In the genomic region with DNA sequence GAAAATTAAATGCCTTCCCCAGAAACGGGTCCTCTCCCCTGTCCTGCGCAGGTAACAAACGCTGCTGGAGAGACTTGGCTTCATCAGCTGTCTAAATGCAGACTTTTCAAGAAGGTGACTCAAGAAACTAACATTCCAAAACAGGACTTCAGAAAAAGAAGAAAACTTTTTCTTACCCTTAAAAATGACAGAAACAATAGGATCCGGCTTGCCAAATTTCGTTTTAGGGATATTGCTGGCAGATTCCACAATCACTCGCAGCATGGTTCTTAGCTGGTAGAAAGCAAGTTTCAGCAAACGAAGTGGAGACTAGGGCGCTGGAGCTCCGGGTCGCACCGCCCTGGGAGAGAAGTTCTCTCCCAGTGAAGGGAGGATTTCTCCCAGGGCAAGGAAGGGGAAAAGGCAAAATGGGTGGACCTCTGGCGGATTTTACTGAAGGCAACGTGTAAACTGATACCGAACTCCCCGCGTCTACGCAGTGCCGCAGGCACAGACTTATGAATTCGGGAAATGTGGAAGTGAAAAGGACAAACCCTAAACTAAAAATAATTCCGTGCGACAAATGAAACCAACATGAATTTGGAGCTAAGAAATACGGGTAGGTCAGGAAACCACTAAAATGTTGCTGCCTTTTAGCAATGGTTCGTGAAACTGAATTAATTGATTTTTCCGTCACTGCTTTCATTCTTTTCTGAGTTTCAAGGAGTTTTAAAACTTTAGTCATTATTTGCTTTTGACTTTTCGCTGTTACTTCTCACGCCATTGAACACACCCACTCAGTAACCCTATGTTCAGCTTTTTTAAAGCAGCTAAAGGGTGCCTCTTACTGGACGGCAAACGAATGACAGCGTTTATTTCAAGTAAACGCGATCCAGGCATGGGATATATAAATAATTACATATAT, we compare ENCODE assay signal across 8 cellular contexts. TPM values are rescaled to one million over a fixed set of nuclear protein-coding genes. Genes with fewer than 3 reads are reported as not detected.
DNase-seq lines count a peak whose midpoint lies in the region; ATAC-seq and TF ChIP-seq lines count a peak whose summit lies in the region.

A gene with protein sequence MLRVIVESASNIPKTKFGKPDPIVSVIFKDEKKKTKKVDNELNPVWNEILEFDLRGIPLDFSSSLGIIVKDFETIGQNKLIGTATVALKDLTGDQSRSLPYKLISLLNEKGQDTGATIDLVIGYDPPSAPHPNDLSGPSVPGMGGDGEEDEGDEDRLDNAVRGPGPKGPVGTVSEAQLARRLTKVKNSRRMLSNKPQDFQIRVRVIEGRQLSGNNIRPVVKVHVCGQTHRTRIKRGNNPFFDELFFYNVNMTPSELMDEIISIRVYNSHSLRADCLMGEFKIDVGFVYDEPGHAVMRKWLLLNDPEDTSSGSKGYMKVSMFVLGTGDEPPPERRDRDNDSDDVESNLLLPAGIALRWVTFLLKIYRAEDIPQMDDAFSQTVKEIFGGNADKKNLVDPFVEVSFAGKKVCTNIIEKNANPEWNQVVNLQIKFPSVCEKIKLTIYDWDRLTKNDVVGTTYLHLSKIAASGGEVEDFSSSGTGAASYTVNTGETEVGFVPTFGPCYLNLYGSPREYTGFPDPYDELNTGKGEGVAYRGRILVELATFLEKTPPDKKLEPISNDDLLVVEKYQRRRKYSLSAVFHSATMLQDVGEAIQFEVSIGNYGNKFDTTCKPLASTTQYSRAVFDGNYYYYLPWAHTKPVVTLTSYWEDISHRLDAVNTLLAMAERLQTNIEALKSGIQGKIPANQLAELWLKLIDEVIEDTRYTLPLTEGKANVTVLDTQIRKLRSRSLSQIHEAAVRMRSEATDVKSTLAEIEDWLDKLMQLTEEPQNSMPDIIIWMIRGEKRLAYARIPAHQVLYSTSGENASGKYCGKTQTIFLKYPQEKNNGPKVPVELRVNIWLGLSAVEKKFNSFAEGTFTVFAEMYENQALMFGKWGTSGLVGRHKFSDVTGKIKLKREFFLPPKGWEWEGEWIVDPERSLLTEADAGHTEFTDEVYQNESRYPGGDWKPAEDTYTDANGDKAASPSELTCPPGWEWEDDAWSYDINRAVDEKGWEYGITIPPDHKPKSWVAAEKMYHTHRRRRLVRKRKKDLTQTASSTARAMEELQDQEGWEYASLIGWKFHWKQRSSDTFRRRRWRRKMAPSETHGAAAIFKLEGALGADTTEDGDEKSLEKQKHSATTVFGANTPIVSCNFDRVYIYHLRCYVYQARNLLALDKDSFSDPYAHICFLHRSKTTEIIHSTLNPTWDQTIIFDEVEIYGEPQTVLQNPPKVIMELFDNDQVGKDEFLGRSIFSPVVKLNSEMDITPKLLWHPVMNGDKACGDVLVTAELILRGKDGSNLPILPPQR (N-terminal part only) (minus strand): TSS at position 404 of the 904 bp plus-strand sequence. CDS start 140 bp downstream, at position 264.

- H3K4me1 Mint-ChIP-seq in IgD-negative memory B cell, result peaks cover 4 to 15% (median 13%) of the 10 kb centered on the region in 3 donors

- H3K4me1 ChIP-seq in RWPE2 (ENCODE audit: insufficient read depth, poor library complexity, severe bottlenecking) (peaks cover 10% of the 10 kb centered on the region), adipocyte (ENCODE audit: control insufficient read depth, insufficient read depth, low read length) (peaks cover 9% of the 10 kb centered on the region)

- intact Hi-C loops in head of caudate nucleus (cut with DNase I), result loop anchor here (2.0 kb wide), 1 partner anchor 105 kb away; no protein-coding TSS in a partner anchor

- no peaks in the 10 kb centered on the region for H3K9me3 Mint-ChIP-seq in IgD-negative memory B cell

- H3K4me3 Mint-ChIP-seq in IgD-negative memory B cell, result peak within 1 kb of the TSS; percentile 72 to 91 (median 84)

- no peaks in the 10 kb centered on the region for H3K9me3 ChIP-seq in RWPE2 (ENCODE audit: severe bottlenecking)
- no peaks in the 10 kb centered on the region for H3K9me3 ChIP-seq in adipocyte (ENCODE audit: control insufficient read depth, low read length)

- H3K27ac ChIP-seq in RWPE2 (ENCODE audit: poor library complexity, severe bottlenecking), result peak within 1 kb of the TSS; percentile 98

- no peaks in the 10 kb centered on the region for H3K36me3 Mint-ChIP-seq in IgD-negative memory B cell

- H3K36me3 ChIP-seq in RWPE2 (ENCODE audit: low read depth) (peaks cover 28% of the 10 kb centered on the region), adipocyte (ENCODE audit: control insufficient read depth, insufficient read depth, low read length, severe bottlenecking) (peaks cover 2% of the 10 kb centered on the region)

- H3K4me3 ChIP-seq in RWPE2 (ENCODE audit: severe bottlenecking) (peak within 1 kb of the TSS; percentile 44), adipocyte (ENCODE audit: low read length) (peak within 1 kb of the TSS; percentile 92)

- H3K9ac ChIP-seq in adipocyte (ENCODE audit: low read length), result peak within 1 kb of the TSS; percentile 99

- TF ChIP-seq CTCF in RWPE2 (IDR thresholded peaks at IDR 0.05; ENCODE audit: poor library complexity, severe bottlenecking) (peak; percentile 47), omental fat pad (IDR thresholded peaks at IDR 0.05) (peak in 1 of 3 donors; percentile 22)

- ATAC-seq in GM21423 (IDR thresholded peaks at IDR 0.05; ENCODE audit: unreplicated experiment) (peak; percentile 83), RWPE2 (ENCODE audit: low read depth) (peak; percentile 77), omental fat pad (ENCODE audit: low FRiP score) (peak; percentile 76)

- H3K27me3 ChIP-seq in RWPE2 (ENCODE audit: insufficient read depth, poor library complexity, severe bottlenecking) (no peaks in the 10 kb centered on the region), adipocyte (replicated peaks; ENCODE audit: control insufficient read depth, insufficient read depth, low read length) (no peaks in the 10 kb centered on the region)

- DNase-seq in DMS153 (lab: John Stamatoyannopoulos, UW) (peak; percentile 56), RWPE2 (ENCODE audit: low spot score) (no peak), adipocyte (ENCODE audit: low read depth) (peak; percentile 96), head of caudate nucleus (peak in 27 of 42 donors; percentile 13 to 71 (median 44)), omental fat pad (ENCODE audit: low spot score) (no peak), GM19240 (ENCODE audit: insufficient read length, low spot score) (no peak)

- peak within 1 kb of the TSS in 1 of 3 donors; percentile 32 for H3K27ac Mint-ChIP-seq in IgD-negative memory B cell

- peaks cover 18% of the 10 kb centered on the region for H3K27me3 Mint-ChIP-seq in IgD-negative memory B cell

RNA-seq across cellular contexts. Expression of the gene that starts here (rescaled TPM):
- polyA plus RNA-seq in IgD-negative memory B cell, result not detected
- total RNA-seq in omental fat pad, result 100 to 1,000 TPM in 1 of 4 donors, 10 to 100 TPM in 3; 44.6 to 113 (median 74.5) TPM

Comparison
In these comparisons a context has a peak if more than half of its experiments do, and no peak if none do; other contexts are left out.
1. DNase-seq: peak in DMS153 (single experiment), adipocyte (single experiment) and head of caudate nucleus (27 of 42); none in RWPE2 (single experiment), omental fat pad (single experiment) and GM19240 (single experiment).
2. Peak in every context shown above with its lines, with median percentiles within 50 percentile points of each other: ATAC-seq.